In the genomic region with DNA sequence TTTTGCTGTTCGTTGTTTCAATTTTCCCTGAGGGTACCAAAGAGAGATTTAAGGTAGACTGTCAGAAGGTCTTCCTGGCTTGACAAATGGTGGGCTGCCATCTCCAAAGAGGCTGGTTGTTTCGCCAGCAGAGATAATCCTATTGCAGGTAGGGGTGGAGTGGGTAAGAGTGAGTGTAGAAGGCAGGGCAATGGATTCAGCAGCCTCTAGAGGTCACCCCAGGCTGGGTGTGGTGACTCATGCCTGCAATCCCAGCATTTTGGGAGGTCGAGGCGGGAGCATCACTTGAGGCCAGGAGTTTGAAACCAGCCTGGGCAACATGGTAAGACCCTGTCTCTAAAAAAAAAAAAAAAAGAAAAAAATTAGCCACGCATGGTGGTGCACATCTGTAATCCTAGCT, we compare ENCODE assay signal across 10 cellular contexts. TPM values are rescaled to one million over a fixed set of nuclear protein-coding genes. Genes with fewer than 3 reads are reported as not detected.
DNase-seq lines count a peak whose midpoint lies in the region; ATAC-seq and TF ChIP-seq lines count a peak whose summit lies in the region.
"Had no signal": no experiment of that assay in that cellular context is flagged by ENCODE, and none has a peak within 500 bp of the region (broad histone marks: within the 10 kb centered on the region; RNA-seq: fewer than 3 reads in every experiment).

No MANE protein-coding gene starts in this region.

- ATAC-seq in esophagus mucosa (peak; percentile 30), psoas muscle (no peak)

- H3K4me1 ChIP-seq in psoas muscle, result peaks cover 15% of the 10 kb centered on the region

- H3K9me3 ChIP-seq in psoas muscle, result no peaks in the 10 kb centered on the region

- WGBS in psoas muscle, 3 donors, result 77 to 81% (median 79%) methylated on average over 5 of the region's 5 CpGs

- H3K36me3 ChIP-seq in GM06990 (ENCODE audit: control insufficient read depth, insufficient read depth, low read length) (no peaks in the 10 kb centered on the region), psoas muscle (ENCODE audit: insufficient read depth in 1 of 2, low read depth in 1 of 2) (no peaks in the 10 kb centered on the region)

- H3K4me3 ChIP-seq in GM06990 (replicated peaks; ENCODE audit: low read depth, low read length) (no peak overlapping the region), psoas muscle (no peak overlapping the region)
- H3K4me3 ChIP-seq: SJSA1 had no signal

- DNase-seq in A172 (ENCODE audit: low spot score) (peak; percentile 45), GM06990 (ENCODE audit: extremely low read depth, insufficient read length) (no peak), NCI-H460 (ENCODE audit: extremely low read depth, low read depth) (peak; percentile 18), AG08396 (ENCODE audit: low spot score) (no peak), psoas muscle (no peak), NCI-H2029 (lab: John Stamatoyannopoulos, UW) (no peak), CD1c-positive myeloid dendritic cell (ENCODE audit: extremely low spot score) (no peak)
- DNase-seq: occipital lobe had no signal

- intact Hi-C loops in psoas muscle (cut with DNase I), result no loop called here

- H3K27ac ChIP-seq in psoas muscle, result no peak overlapping the region
- H3K27ac ChIP-seq: SJSA1 had no signal

- peaks cover 2% of the 10 kb centered on the region for H3K27me3 ChIP-seq in GM06990 (replicated peaks; ENCODE audit: control insufficient read depth, insufficient read depth, low read length)
- no peaks in the 10 kb centered on the region for H3K27me3 ChIP-seq in psoas muscle (ENCODE audit: insufficient read depth in 3 of 3, low read length in 2 of 3)
- H3K27me3 ChIP-seq: SJSA1 had no signal

- peak; percentile 46 for TF ChIP-seq CTCF in GM06990 (IDR thresholded peaks at IDR 0.05; ENCODE audit: insufficient read depth, low read length, poor library complexity, severe bottlenecking)
- TF ChIP-seq CTCF in psoas muscle (IDR thresholded peaks at IDR 0.05), result no peak

RNA-seq across cellular contexts. Expression of gene DCAKD, which starts 34.6 kb away (rescaled TPM):
- 33.0 and 34.8 TPM in 2 replicates for total RNA-seq in A172 (2014; rRNA removed; shearing (Covaris generic))
- 22.8 and 24.0 TPM in 2 replicates for total RNA-seq in NCI-H460 (2014; rRNA removed; shearing (Covaris generic))
- 36.1 and 57.0 TPM in 2 replicates for polyA plus RNA-seq in NCI-H460 (2014; cell fraction: nucleus; rRNA removed)
- 19.5 TPM for total RNA-seq in esophagus mucosa
- total RNA-seq in psoas muscle, result 10 to 100 TPM in 3 of 4 donors, 1 to 10 TPM in 1; 6.9 to 13.5 (median 11.0) TPM
- polyA plus RNA-seq in psoas muscle, result 10 to 100 TPM in 1 of 3 donors, 1 to 10 TPM in 2; 6.4 to 14.2 (median 8.4) TPM

RNA-seq across cellular contexts. Expression of gene NMT1, which starts 44.3 kb away (rescaled TPM):
- total RNA-seq in A172 (2014; rRNA removed; shearing (Covaris generic)), result 151 and 733 TPM in 2 replicates
- total RNA-seq in NCI-H460 (2014; rRNA removed; shearing (Covaris generic)), result 88.9 and 561 TPM in 2 replicates
- polyA plus RNA-seq in NCI-H460 (2014; cell fraction: nucleus; rRNA removed), result 66.9 and 86.9 TPM in 2 replicates
- 63.0 TPM for total RNA-seq in esophagus mucosa
- 100 to 1,000 TPM in 2 of 4 donors, 10 to 100 TPM in 2; 73.3 to 164 (median 93.1) TPM for total RNA-seq in psoas muscle
- polyA plus RNA-seq in psoas muscle, result 10 to 100 TPM; 58.0 to 79.7 (median 68.3) TPM

RNA-seq across cellular contexts. Expression of gene C1QL1, which starts 48.7 kb away (rescaled TPM):
- total RNA-seq in A172 (2014; rRNA removed; shearing (Covaris generic)), result 22.9 and 28.2 TPM in 2 replicates
- 0.72 and 0.84 TPM in 2 replicates for total RNA-seq in NCI-H460 (2014; rRNA removed; shearing (Covaris generic))
- 2.4 and 4.9 TPM in 2 replicates for polyA plus RNA-seq in NCI-H460 (2014; cell fraction: nucleus; rRNA removed)
- total RNA-seq in esophagus mucosa, result 0.12 TPM
- not detected for total RNA-seq in psoas muscle
- polyA plus RNA-seq in psoas muscle, result under 1 TPM in 1 of 3 donors, not detected in 2; 0.05 TPM

Comparison
In these comparisons a context has a peak if more than half of its experiments do, and no peak if none do; other contexts are left out.
1. DNase-seq: peak in A172 (single experiment) and NCI-H460 (single experiment); none in GM06990 (single experiment), AG08396 (single experiment), psoas muscle (0 of 2), NCI-H2029 (single experiment) and CD1c-positive myeloid dendritic cell (single experiment).
2. RNA of gene C1QL1, which starts 48.7 kb away (total RNA-seq): 22.9 to 28.2 TPM in A172; 0.72 to 0.84 TPM in NCI-H460, 0.12 TPM in esophagus mucosa (single experiment) and not detected in psoas muscle; every median in the first group is over 10 times any median in the second.